37 cellular contexts compared by ENCODE assay signal in the genomic region with DNA sequence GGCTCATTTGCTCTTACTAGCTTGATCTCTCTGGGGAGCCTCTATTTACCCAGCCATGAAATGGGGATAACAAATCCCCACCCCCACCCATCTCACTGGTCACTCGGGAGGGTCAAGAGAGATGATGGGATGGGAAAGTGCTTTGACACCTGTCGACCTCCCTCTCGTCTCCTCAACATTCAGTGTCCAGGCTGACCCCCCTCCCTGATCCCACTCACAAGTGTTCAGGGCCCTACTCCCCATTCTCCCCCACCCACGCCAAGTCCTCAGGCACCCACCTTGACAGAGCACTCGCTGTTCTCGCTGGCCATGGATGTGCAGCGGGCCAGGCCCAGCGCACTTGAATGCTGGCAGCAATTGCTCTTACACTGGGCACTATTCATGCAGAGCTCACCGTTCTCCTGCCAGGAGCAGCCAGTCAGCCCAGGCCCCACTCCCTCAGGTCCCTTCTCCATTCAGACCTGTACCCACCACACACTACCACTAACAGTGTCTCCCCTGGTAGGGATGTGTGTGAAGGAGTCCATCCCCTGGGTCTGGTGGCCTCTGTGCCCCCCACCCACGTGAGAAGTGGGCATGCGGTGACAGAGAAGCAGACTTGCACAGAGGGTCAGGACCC. TPM values are rescaled to one million over a fixed set of nuclear protein-coding genes. Genes with fewer than 3 reads are reported as not detected.
"Had no signal": no experiment of that assay in that cellular context is flagged by ENCODE, and none has a peak within 500 bp of the region (broad histone marks: within the 10 kb centered on the region; RNA-seq: fewer than 3 reads in every experiment).

No MANE protein-coding gene starts in this region.

- H3K27ac Mint-ChIP-seq: activated CD4-positive, alpha-beta T cell treated with anti-CD3 and anti-CD28 coated beads for 36 hours; activated naive CD4-positive, alpha-beta T cell treated with anti-CD3 and anti-CD28 coated beads, Interleukin-2, amount 10 ng/mL, durations not matched to agents 7 days and 5 days; activated naive CD8-positive, alpha-beta T cell treated with anti-CD3 and anti-CD28 coated beads, Interleukin-2, amount 10 ng/mL, durations not matched to agents 7 days and 5 days; activated T-helper 1 cell treated with anti-CD3 and anti-CD28 coated beads, Interleukin-12 subunit alpha, Interleukin-12 subunit beta, Interleukin-2, Interleukin-4 antibody, amounts not matched to agents 30 ng/mL and 10 ng/mL and 1 ng/mL, durations not matched to agents 14 hours and 24 hours and 36 hours; mesothelial cell of epicardium; progenitor cell of endocrine pancreas; stimulated activated effector memory CD8-positive, alpha-beta T cell treated with anti-CD3 and anti-CD28 coated beads, Interleukin-12 subunit alpha, Interleukin-12 subunit beta, amount 100 ng/mL, for 72 hours; T-helper 2 cell treated with Interferon-gamma antibody and Interleukin-4, amounts not matched to agents 5 μg/mL and 100 μg/mL, for 36 hours; type B pancreatic cell had no signal

- DNase-seq: activated CD4-positive, alpha-beta T cell treated with anti-CD3 and anti-CD28 coated beads for 36 hours; activated CD4-positive, alpha-beta T cell treated with anti-CD3 and anti-CD28 coated beads, Interleukin-2, amount 50 U/mL, for 4 hours; activated CD4-positive, CD25-positive, alpha-beta regulatory T cell; activated CD8-positive, alpha-beta memory T cell treated with anti-CD3 and anti-CD28 coated beads, Interleukin-2, amount 50 U/mL, for 4 hours; activated gamma-delta T cell; activated naive CD4-positive, alpha-beta T cell treated with anti-CD3 and anti-CD28 coated beads, Interleukin-2, amount 10 ng/mL, durations not matched to agents 7 days and 5 days; activated naive CD8-positive, alpha-beta T cell treated with anti-CD3 and anti-CD28 coated beads, Interleukin-2, amount 10 ng/mL, durations not matched to agents 7 days and 5 days; activated T-cell treated with anti-CD3 and anti-CD28 coated beads, Interleukin-2, amount 50 U/mL, for 1 hour; central memory CD4-positive, alpha-beta T cell; foreskin fibroblast; heart left ventricle; hypothalamus; immature natural killer cell; kidney; left colon; naive thymus-derived CD8-positive, alpha-beta T cell; stimulated activated CD4-positive, alpha-beta T cell treated with anti-CD3 and anti-CD28 coated beads, Interleukin-12 subunit alpha, Interleukin-12 subunit beta, amount 100 ng/mL, for 4 hours; stimulated activated CD4-positive, alpha-beta T cell treated with anti-CD3 and anti-CD28 coated beads, Interleukin-4, amount 100 ng/mL, for 24 hours; stimulated activated naive CD8-positive, alpha-beta T cell treated with anti-CD3 and anti-CD28 coated beads, Interleukin-15, amount 100 ng/mL, for 72 hours; substantia nigra; T-helper 1 cell had no signal

- H3K4me3 Mint-ChIP-seq: activated CD4-positive, alpha-beta T cell treated with anti-CD3 and anti-CD28 coated beads for 36 hours; activated naive CD4-positive, alpha-beta T cell treated with anti-CD3 and anti-CD28 coated beads, Interleukin-2, amount 10 ng/mL, durations not matched to agents 7 days and 5 days; activated naive CD8-positive, alpha-beta T cell treated with anti-CD3 and anti-CD28 coated beads, Interleukin-2, amount 10 ng/mL, durations not matched to agents 7 days and 5 days; activated T-helper 1 cell treated with anti-CD3 and anti-CD28 coated beads, Interleukin-12 subunit alpha, Interleukin-12 subunit beta, Interleukin-2, Interleukin-4 antibody, amounts not matched to agents 30 ng/mL and 10 ng/mL and 1 ng/mL, durations not matched to agents 14 hours and 24 hours and 36 hours; immature natural killer cell; mesothelial cell of epicardium; naive thymus-derived CD8-positive, alpha-beta T cell; stimulated activated effector memory CD8-positive, alpha-beta T cell treated with anti-CD3 and anti-CD28 coated beads, Interleukin-12 subunit alpha, Interleukin-12 subunit beta, amount 100 ng/mL, for 72 hours; stimulated activated naive CD8-positive, alpha-beta T cell treated with anti-CD3 and anti-CD28 coated beads, Interleukin-15, amount 100 ng/mL, for 72 hours; T-helper 2 cell treated with Interferon-gamma antibody and Interleukin-4, amounts not matched to agents 5 μg/mL and 100 μg/mL, for 36 hours; type B pancreatic cell had no signal

- H3K4me1 Mint-ChIP-seq: activated CD4-positive, alpha-beta T cell treated with anti-CD3 and anti-CD28 coated beads for 36 hours; activated naive CD4-positive, alpha-beta T cell treated with anti-CD3 and anti-CD28 coated beads, Interleukin-2, amount 10 ng/mL, durations not matched to agents 7 days and 5 days; activated naive CD8-positive, alpha-beta T cell treated with anti-CD3 and anti-CD28 coated beads, Interleukin-2, amount 10 ng/mL, durations not matched to agents 7 days and 5 days; immature natural killer cell; mesothelial cell of epicardium; naive thymus-derived CD8-positive, alpha-beta T cell; stimulated activated effector memory CD8-positive, alpha-beta T cell treated with anti-CD3 and anti-CD28 coated beads, Interleukin-12 subunit alpha, Interleukin-12 subunit beta, amount 100 ng/mL, for 72 hours; stimulated activated naive CD8-positive, alpha-beta T cell treated with anti-CD3 and anti-CD28 coated beads, Interleukin-15, amount 100 ng/mL, for 72 hours had no signal

- H3K4me3 ChIP-seq: ascending aorta, heart left ventricle, right lobe of liver, skin epidermis had no signal

- H3K9me3 Mint-ChIP-seq: activated naive CD4-positive, alpha-beta T cell treated with anti-CD3 and anti-CD28 coated beads, Interleukin-2, amount 10 ng/mL, durations not matched to agents 7 days and 5 days; activated naive CD8-positive, alpha-beta T cell treated with anti-CD3 and anti-CD28 coated beads, Interleukin-2, amount 10 ng/mL, durations not matched to agents 7 days and 5 days; activated T-helper 1 cell treated with anti-CD3 and anti-CD28 coated beads, Interleukin-12 subunit alpha, Interleukin-12 subunit beta, Interleukin-2, Interleukin-4 antibody, amounts not matched to agents 30 ng/mL and 10 ng/mL and 1 ng/mL, durations not matched to agents 14 hours and 24 hours and 36 hours; mesothelial cell of epicardium; naive thymus-derived CD8-positive, alpha-beta T cell; stimulated activated effector memory CD8-positive, alpha-beta T cell treated with anti-CD3 and anti-CD28 coated beads, Interleukin-12 subunit alpha, Interleukin-12 subunit beta, amount 100 ng/mL, for 72 hours; stimulated activated naive CD8-positive, alpha-beta T cell treated with anti-CD3 and anti-CD28 coated beads, Interleukin-15, amount 100 ng/mL, for 72 hours; T-helper 2 cell treated with Interferon-gamma antibody and Interleukin-4, amounts not matched to agents 5 μg/mL and 100 μg/mL, for 36 hours; type B pancreatic cell had no signal

- H3K27me3 ChIP-seq: ascending aorta, neutrophil, right lobe of liver had no signal

- H3K36me3 ChIP-seq: ascending aorta, heart left ventricle, neutrophil, right lobe of liver had no signal

- H3K4me1 ChIP-seq: ascending aorta, heart left ventricle, right lobe of liver had no signal

- H3K27ac ChIP-seq: ascending aorta, heart left ventricle, neutrophil, right lobe of liver, skin epidermis had no signal

- ATAC-seq: activated CD4-positive, alpha-beta T cell treated with anti-CD3 and anti-CD28 coated beads for 36 hours; esophagus mucosa; left colon; naive thymus-derived CD8-positive, alpha-beta T cell; stimulated activated effector memory CD8-positive, alpha-beta T cell treated with anti-CD3 and anti-CD28 coated beads, Interleukin-12 subunit alpha, Interleukin-12 subunit beta, amount 100 ng/mL, for 72 hours; stimulated activated naive CD8-positive, alpha-beta T cell treated with anti-CD3 and anti-CD28 coated beads, Interleukin-15, amount 100 ng/mL, for 72 hours had no signal

- H3K36me3 Mint-ChIP-seq: activated naive CD4-positive, alpha-beta T cell treated with anti-CD3 and anti-CD28 coated beads, Interleukin-2, amount 10 ng/mL, durations not matched to agents 7 days and 5 days; activated naive CD8-positive, alpha-beta T cell treated with anti-CD3 and anti-CD28 coated beads, Interleukin-2, amount 10 ng/mL, durations not matched to agents 7 days and 5 days; immature natural killer cell; mesothelial cell of epicardium; naive thymus-derived CD8-positive, alpha-beta T cell; stimulated activated effector memory CD8-positive, alpha-beta T cell treated with anti-CD3 and anti-CD28 coated beads, Interleukin-12 subunit alpha, Interleukin-12 subunit beta, amount 100 ng/mL, for 72 hours; type B pancreatic cell had no signal

- FAIRE-seq: endothelial cell of umbilical vein, kidney had no signal

- H3K9me3 ChIP-seq: ascending aorta, heart left ventricle, neutrophil, right lobe of liver had no signal

RNA-seq across cellular contexts. Expression of gene CLPS, which starts 1.6 kb away (rescaled TPM):
- total RNA-seq: activated CD4-positive, alpha-beta T cell treated with anti-CD3 and anti-CD28 coated beads for 36 hours; activated CD8-positive, alpha-beta memory T cell treated with anti-CD3 and anti-CD28 coated beads for 36 hours; activated naive CD8-positive, alpha-beta T cell treated with anti-CD3 and anti-CD28 coated beads, Interleukin-2, amount 10 ng/mL, durations not matched to agents 7 days and 5 days; activated T-helper 1 cell treated with anti-CD3 and anti-CD28 coated beads, Interleukin-12 subunit alpha, Interleukin-12 subunit beta, Interleukin-2, Interleukin-4 antibody, amounts not matched to agents 30 ng/mL and 10 ng/mL and 1 ng/mL, durations not matched to agents 14 hours and 24 hours and 36 hours; ascending aorta; endothelial cell of umbilical vein; esophagus mucosa; kidney; mesothelial cell of epicardium; naive thymus-derived CD8-positive, alpha-beta T cell; osteocyte; renal cortical epithelial cell; right lobe of liver had no signal
- polyA plus RNA-seq: endothelial cell of umbilical vein; immature natural killer cell; naive thymus-derived CD8-positive, alpha-beta T cell had no signal

RNA-seq across cellular contexts. Expression of gene LHFPL5, which starts 9.6 kb away (rescaled TPM):
- total RNA-seq: activated CD4-positive, alpha-beta T cell treated with anti-CD3 and anti-CD28 coated beads for 36 hours; activated CD8-positive, alpha-beta memory T cell treated with anti-CD3 and anti-CD28 coated beads for 36 hours; activated naive CD8-positive, alpha-beta T cell treated with anti-CD3 and anti-CD28 coated beads, Interleukin-2, amount 10 ng/mL, durations not matched to agents 7 days and 5 days; activated T-helper 1 cell treated with anti-CD3 and anti-CD28 coated beads, Interleukin-12 subunit alpha, Interleukin-12 subunit beta, Interleukin-2, Interleukin-4 antibody, amounts not matched to agents 30 ng/mL and 10 ng/mL and 1 ng/mL, durations not matched to agents 14 hours and 24 hours and 36 hours; ascending aorta; endothelial cell of umbilical vein; esophagus mucosa; heart left ventricle; left colon; lower leg skin; mesothelial cell of epicardium; naive thymus-derived CD8-positive, alpha-beta T cell; osteocyte; progenitor cell of endocrine pancreas; right lobe of liver had no signal
- polyA plus RNA-seq: endothelial cell of umbilical vein; heart left ventricle; immature natural killer cell; naive thymus-derived CD8-positive, alpha-beta T cell had no signal

RNA-seq across cellular contexts. Expression of gene CLPSL1, which starts 14.7 kb away (rescaled TPM):
- total RNA-seq: activated CD4-positive, alpha-beta T cell treated with anti-CD3 and anti-CD28 coated beads for 36 hours; activated CD8-positive, alpha-beta memory T cell treated with anti-CD3 and anti-CD28 coated beads for 36 hours; activated naive CD8-positive, alpha-beta T cell treated with anti-CD3 and anti-CD28 coated beads, Interleukin-2, amount 10 ng/mL, durations not matched to agents 7 days and 5 days; activated T-helper 1 cell treated with anti-CD3 and anti-CD28 coated beads, Interleukin-12 subunit alpha, Interleukin-12 subunit beta, Interleukin-2, Interleukin-4 antibody, amounts not matched to agents 30 ng/mL and 10 ng/mL and 1 ng/mL, durations not matched to agents 14 hours and 24 hours and 36 hours; ascending aorta; endothelial cell of umbilical vein; esophagus mucosa; heart left ventricle; kidney; left colon; lower leg skin; naive thymus-derived CD8-positive, alpha-beta T cell; osteocyte; progenitor cell of endocrine pancreas; renal cortical epithelial cell; right lobe of liver had no signal
- polyA plus RNA-seq: endothelial cell of umbilical vein; heart left ventricle; immature natural killer cell; naive thymus-derived CD8-positive, alpha-beta T cell had no signal

RNA-seq across cellular contexts. Expression of gene CLPSL2, which starts 19.2 kb away (rescaled TPM):
- total RNA-seq: activated CD4-positive, alpha-beta T cell treated with anti-CD3 and anti-CD28 coated beads for 36 hours; activated CD8-positive, alpha-beta memory T cell treated with anti-CD3 and anti-CD28 coated beads for 36 hours; activated naive CD8-positive, alpha-beta T cell treated with anti-CD3 and anti-CD28 coated beads, Interleukin-2, amount 10 ng/mL, durations not matched to agents 7 days and 5 days; activated T-helper 1 cell treated with anti-CD3 and anti-CD28 coated beads, Interleukin-12 subunit alpha, Interleukin-12 subunit beta, Interleukin-2, Interleukin-4 antibody, amounts not matched to agents 30 ng/mL and 10 ng/mL and 1 ng/mL, durations not matched to agents 14 hours and 24 hours and 36 hours; ascending aorta; endothelial cell of umbilical vein; esophagus mucosa; heart left ventricle; kidney; left colon; lower leg skin; mesothelial cell of epicardium; naive thymus-derived CD8-positive, alpha-beta T cell; osteocyte; progenitor cell of endocrine pancreas; renal cortical epithelial cell; right lobe of liver had no signal
- polyA plus RNA-seq: endothelial cell of umbilical vein; heart left ventricle; immature natural killer cell; naive thymus-derived CD8-positive, alpha-beta T cell had no signal

RNA-seq across cellular contexts. Expression of gene ARMC12, which starts 58.7 kb away (rescaled TPM):
- total RNA-seq: ascending aorta, esophagus mucosa had no signal
